In genomic region chr3:111943533-111943932, GRCh38 we compare ENCODE assay signal across 21 cellular contexts. TPM values are rescaled to one million over a fixed set of nuclear protein-coding genes. Genes with fewer than 3 reads are reported as not detected.
DNase-seq lines count a peak whose midpoint lies in the region; ATAC-seq, FAIRE-seq and TF ChIP-seq lines count a peak whose summit lies in the region.
"Had no signal": no experiment of that assay in that cellular context is flagged by ENCODE, and none has a peak within 500 bp of the region (broad histone marks: within the 10 kb centered on the region; RNA-seq: fewer than 3 reads in every experiment).

No MANE protein-coding gene starts in this region.

- H2AFZ ChIP-seq in HepG2 (ENCODE audit: low read length) (no peak overlapping the region), astrocyte (ENCODE audit: low read depth, low read length) (no peak overlapping the region)

- WGBS in HepG2 (ENCODE audit: low lambda C conversion rate): 95% methylated on average over 2 of the region's 2 CpGs
- 97% methylated on average over 2 of the region's 2 CpGs for WGBS in right lobe of liver (ENCODE audit: insufficient coverage, low coverage, low lambda C conversion rate, missing lambda C conversion rate)
- 64 to 90% methylated on average over 2 of the region's 2 CpGs for WGBS in esophagus squamous epithelium, 2 donors
- 92 to 99% (median 98%) methylated on average over 2 of the region's 2 CpGs for WGBS in psoas muscle, 3 donors

- H3K9me3 ChIP-seq in HepG2 (ENCODE audit: low read length): no peaks in the 10 kb centered on the region
- no peaks in the 10 kb centered on the region for H3K9me3 ChIP-seq in right lobe of liver
- no peaks in the 10 kb centered on the region for H3K9me3 ChIP-seq in astrocyte (ENCODE audit: insufficient read depth, low read depth, low read length)
- H3K9me3 ChIP-seq in esophagus squamous epithelium: no peaks in the 10 kb centered on the region
- no peaks in the 10 kb centered on the region for H3K9me3 ChIP-seq in psoas muscle
- H3K9me3 ChIP-seq: SJSA1 had no signal

- H3K4me1 ChIP-seq in HepG2 (ENCODE audit: insufficient read depth, low read length) (no peaks in the 10 kb centered on the region), right lobe of liver (no peaks in the 10 kb centered on the region), astrocyte (ENCODE audit: insufficient read depth, low read length) (peaks cover 3% of the 10 kb centered on the region), esophagus squamous epithelium (peaks cover 0 to 5% (median 3%) of the 10 kb centered on the region in 3 donors), psoas muscle (no peaks in the 10 kb centered on the region)

- H3K27ac Mint-ChIP-seq in astrocyte (ENCODE audit: unreplicated experiment): no peak overlapping the region

- peaks cover 33% of the 10 kb centered on the region for H3K36me3 Mint-ChIP-seq in astrocyte (ENCODE audit: low read depth, unreplicated experiment)

- H3K27me3 Mint-ChIP-seq in astrocyte (ENCODE audit: low read depth, unreplicated experiment): peaks cover 2% of the 10 kb centered on the region

- TF ChIP-seq EP300 in HepG2 (IDR thresholded peaks at IDR 0.05; ENCODE audit: low read depth in 2 of 2, low read length in 2 of 2) (no peak), HepG2 (CRISPR knock-in tag; IDR thresholded peaks at IDR 0.05; ENCODE audit: borderline replicate concordance) (no peak)

- H3K4me3 ChIP-seq in HepG2 (replicated peaks in 1 of 3; ENCODE audit: insufficient read depth in 1 of 3, low read depth in 2 of 3, low read length in 3 of 3) (no peak overlapping the region), right lobe of liver (no peak overlapping the region), astrocyte (ENCODE audit: insufficient read depth, low read depth, low read length) (no peak overlapping the region), esophagus squamous epithelium (no peak overlapping the region), psoas muscle (no peak overlapping the region)
- H3K4me3 ChIP-seq: SJSA1 had no signal

- no peak overlapping the region for H3K4me2 ChIP-seq in HepG2 (ENCODE audit: low read depth, low read length)
- H3K4me2 ChIP-seq in astrocyte (ENCODE audit: low read length): no peak overlapping the region

- TF ChIP-seq POLR2A in HepG2 (IDR thresholded peaks at IDR 0.05; ENCODE audit: insufficient read depth in 1 of 2, low read depth in 2 of 2, low read length in 2 of 2) (no peak), right lobe of liver (IDR thresholded peaks at IDR 0.05) (no peak), esophagus squamous epithelium (IDR thresholded peaks at IDR 0.05) (no peak)

- H3K79me2 ChIP-seq in HepG2 (ENCODE audit: insufficient read depth, low read length) (no peaks in the 10 kb centered on the region), astrocyte (ENCODE audit: insufficient read depth, low read length) (peaks cover 7% of the 10 kb centered on the region)

- peaks cover 10% of the 10 kb centered on the region for H3K4me1 Mint-ChIP-seq in astrocyte (ENCODE audit: low read depth, unreplicated experiment)

- TF ChIP-seq RAD21 in HepG2 (CRISPR knock-in tag; IDR thresholded peaks at IDR 0.05): no peak

- POLR2A ChIA-PET in HepG2 (lab: Yijun Ruan, JAX): no interaction called here

- H3K4me3 Mint-ChIP-seq in astrocyte (ENCODE audit: unreplicated experiment): no peak overlapping the region

- intact Hi-C loops in HepG2 (cut with micrococcal nuclease; ENCODE audit: unreplicated experiment) (no loop called here), right lobe of liver (cut with DNase I) (no loop called here), esophagus squamous epithelium (cut with DNase I) (no loop called here), psoas muscle (cut with DNase I) (loop anchor here in 1 of 2 donors (5.0 kb wide), 1 partner anchor 46 kb away; no protein-coding TSS in a partner anchor)

- TF ChIP-seq CTCF in HepG2 (CRISPR knock-in tag; IDR thresholded peaks at IDR 0.05): no peak
- no peak for TF ChIP-seq CTCF in right lobe of liver (IDR thresholded peaks at IDR 0.05)
- no peak for TF ChIP-seq CTCF in astrocyte (IDR thresholded peaks at IDR 0.05; ENCODE audit: insufficient read depth, low read depth, low read length)
- no peak for TF ChIP-seq CTCF in esophagus squamous epithelium (IDR thresholded peaks at IDR 0.05)
- no peak for TF ChIP-seq CTCF in psoas muscle (IDR thresholded peaks at IDR 0.05)

- H3K9ac ChIP-seq in HepG2 (ENCODE audit: insufficient read depth, low read depth, low read length): no peak overlapping the region
- H3K9ac ChIP-seq in astrocyte (ENCODE audit: low read length): no peak overlapping the region

- in situ Hi-C loops in HepG2 (cut with HindIII; ENCODE audit: extremely low pct_ligation_motif_present, low pct_unique_long_range_greater_than_20kb): no loop called here

- no peaks in the 10 kb centered on the region for H3K27me3 ChIP-seq in HepG2 (ENCODE audit: control insufficient read depth in 1 of 2, insufficient read depth in 2 of 2, low read length in 2 of 2)
- no peaks in the 10 kb centered on the region for H3K27me3 ChIP-seq in right lobe of liver
- H3K27me3 ChIP-seq in astrocyte (ENCODE audit: insufficient read depth, low read length): no peaks in the 10 kb centered on the region
- H3K27me3 ChIP-seq in esophagus squamous epithelium: no peaks in the 10 kb centered on the region
- H3K27me3 ChIP-seq in psoas muscle (ENCODE audit: insufficient read depth in 3 of 3, low read length in 2 of 3): peaks cover 0 to 4% (median 0%) of the 10 kb centered on the region in 3 donors
- H3K27me3 ChIP-seq: SJSA1 had no signal

- ATAC-seq in HepG2 (no peak), right lobe of liver (no peak), GM18520 (IDR thresholded peaks at IDR 0.05; ENCODE audit: unreplicated experiment) (no peak), psoas muscle (no peak)

- H3K36me3 ChIP-seq in HepG2 (replicated peaks in 1 of 2; ENCODE audit: control insufficient read depth in 1 of 2, insufficient read depth in 2 of 2, low read length in 2 of 2): peaks cover 7 to 27% of the 10 kb centered on the region in 2 experiments; a peak in 2 of 5 replicates
- H3K36me3 ChIP-seq in right lobe of liver: peaks cover 0 to 45% (median 8%) of the 10 kb centered on the region in 4 donors
- H3K36me3 ChIP-seq in astrocyte (ENCODE audit: insufficient read depth, low read length): peaks cover 56% of the 10 kb centered on the region
- peaks cover 0 to 45% (median 5%) of the 10 kb centered on the region in 3 donors for H3K36me3 ChIP-seq in esophagus squamous epithelium
- peaks cover 0 to 12% of the 10 kb centered on the region in 2 donors for H3K36me3 ChIP-seq in psoas muscle (ENCODE audit: insufficient read depth in 1 of 2, low read depth in 1 of 2)

- BruUV-seq in HepG2 (replicated peaks; lab: Mats Ljungman, UMichigan): TSS peak; percentile 22

- no peaks in the 10 kb centered on the region for H3K9me3 Mint-ChIP-seq in astrocyte (ENCODE audit: unreplicated experiment)

- DNase-seq in HepG2 (ENCODE audit: low spot score): no peak
- no peak for DNase-seq in right lobe of liver
- DNase-seq in astrocyte (ENCODE audit: low read depth): no peak
- no peak for DNase-seq in esophagus squamous epithelium (lab: John Stamatoyannopoulos, UW)
- DNase-seq in psoas muscle: no peak
- no peak for DNase-seq in stimulated activated CD4-positive, alpha-beta T cell treated with anti-CD3 and anti-CD28 coated beads, Interleukin-4, amount 100 ng/mL, for 1 hour
- DNase-seq: 8988T; C1 segment of cervical spinal cord; DND-41; GF-D8; Karpas-422; NCI-H1105; NCI-H1930; NCI-H446 treated with DMSO at 0.1 percent for 48 hours; NK-92 treated with Interleukin-12 subunit alpha and Interleukin-12 subunit beta, amount 100 ng/mL, for 24 hours had no signal

- CTCF ChIA-PET in HepG2 (lab: Yijun Ruan, JAX; ENCODE audit: low intra/inter-chr PET ratio, low total read pairs): no interaction called here

- H3K27ac ChIP-seq in HepG2 (ENCODE audit: extremely low read length, insufficient read depth, low read length): no peak overlapping the region
- H3K27ac ChIP-seq in right lobe of liver: no peak overlapping the region
- H3K27ac ChIP-seq in astrocyte (ENCODE audit: low read depth, low read length): no peak overlapping the region
- H3K27ac ChIP-seq in esophagus squamous epithelium: no peak overlapping the region
- H3K27ac ChIP-seq in psoas muscle: no peak overlapping the region
- H3K27ac ChIP-seq: SJSA1 had no signal

- H4K20me1 ChIP-seq in HepG2 (ENCODE audit: insufficient read depth, low read length) (no peaks in the 10 kb centered on the region), astrocyte (ENCODE audit: insufficient read depth, low read length) (no peaks in the 10 kb centered on the region)

- no peak for FAIRE-seq in HepG2 (lab: Jason Lieb, UNC)
- peak; percentile 9 for FAIRE-seq in astrocyte (lab: Jason Lieb, UNC)
- peak; percentile 71 for FAIRE-seq in islet of Langerhans (lab: Jason Lieb, UNC)
- FAIRE-seq: GM12892 had no signal

RNA-seq across cellular contexts. Expression of gene ABHD10, which starts 35.3 kb away (rescaled TPM):
- total RNA-seq in HepG2 (2016; rRNA removed; fragmentation: Illumina TruSeq; extraction: Trizol) (50.2 and 84.8 TPM in 2 replicates), right lobe of liver (10 to 100 TPM; 16.7 to 25.2 (median 20.8) TPM), astrocyte (26.6 and 28.6 TPM in 2 replicates), esophagus squamous epithelium (10 to 100 TPM; 10.2 to 22.5 (median 13.1) TPM), psoas muscle (10 to 100 TPM in 3 of 4 donors, 1 to 10 TPM in 1; 8.2 to 17.1 (median 13.2) TPM)
- total RNA-seq in HepG2 (2016; cell fraction: cytosol; rRNA removed; fragmentation: Illumina TruSeq; extraction: Trizol; ENCODE audit: low read depth): 3.8 and 4.5 TPM in 2 replicates
- total RNA-seq in HepG2 (2016; cell fraction: insoluble cytoplasmic fraction; rRNA removed; fragmentation: Illumina TruSeq; extraction: Trizol): 50.2 and 84.9 TPM in 2 replicates
- 13.5 and 16.1 TPM in 2 replicates for total RNA-seq in HepG2 (2016; cell fraction: membrane; rRNA removed; fragmentation: Illumina TruSeq; extraction: Trizol)
- 27.8 and 30.5 TPM in 2 replicates for total RNA-seq in HepG2 (2016; cell fraction: nucleus; rRNA removed; fragmentation: Illumina TruSeq; extraction: Trizol)
- polyA plus RNA-seq in HepG2 (2011; rRNA removed) (16.7 and 22.8 TPM in 2 replicates), psoas muscle (10 to 100 TPM in 2 of 3 donors, 1 to 10 TPM in 1; 6.1 to 17.0 (median 12.9) TPM)
- 9.7 and 13.8 TPM in 2 replicates for polyA plus RNA-seq in HepG2 (2011; cell fraction: cytosol; rRNA removed)
- 7.1 and 8.8 TPM in 2 replicates for polyA plus RNA-seq in HepG2 (2011; cell fraction: nucleus; rRNA removed)
- 16.3 and 20.8 TPM in 2 replicates for polyA plus RNA-seq in HepG2 (2012)
- 2.6 and 3.0 TPM in 2 replicates for polyA plus RNA-seq in HepG2 (2016; cell fraction: cytosol; fragmentation: Illumina TruSeq; extraction: Trizol; ENCODE audit: low read depth)
- 62.4 and 64.2 TPM in 2 replicates for polyA plus RNA-seq in HepG2 (2016; cell fraction: insoluble cytoplasmic fraction; fragmentation: Illumina TruSeq; extraction: Trizol; ENCODE audit: low read depth)
- 7.6 and 8.6 TPM in 2 replicates for polyA plus RNA-seq in HepG2 (2016; cell fraction: membrane; fragmentation: Illumina TruSeq; extraction: Trizol; ENCODE audit: low read depth)
- polyA plus RNA-seq in HepG2 (2016; cell fraction: nucleus; fragmentation: Illumina TruSeq; extraction: Trizol; ENCODE audit: insufficient read depth, low read depth): 33.2 and 36.3 TPM in 2 replicates
- 18.4 and 19.3 TPM in 2 replicates for polyA minus RNA-seq in HepG2 (2011; rRNA and poly(A)+ RNA removed; ENCODE audit: low replicate concordance)
- polyA minus RNA-seq in HepG2 (2011; cell fraction: cytosol; rRNA and poly(A)+ RNA removed): 20.8 and 25.8 TPM in 2 replicates
- 22.8 and 24.7 TPM in 2 replicates for polyA minus RNA-seq in HepG2 (2011; cell fraction: nucleus; rRNA and poly(A)+ RNA removed)

RNA-seq across cellular contexts. Expression of gene TAGLN3, which starts 55.2 kb away (rescaled TPM):
- total RNA-seq in HepG2 (2016; rRNA removed; fragmentation: Illumina TruSeq; extraction: Trizol): 0.80 and 0.91 TPM in 2 replicates
- total RNA-seq in HepG2 (2016; cell fraction: cytosol; rRNA removed; fragmentation: Illumina TruSeq; extraction: Trizol; ENCODE audit: low read depth): 0.40 and 0.71 TPM in 2 replicates
- 0.43 and 0.77 TPM in 2 replicates for total RNA-seq in HepG2 (2016; cell fraction: insoluble cytoplasmic fraction; rRNA removed; fragmentation: Illumina TruSeq; extraction: Trizol)
- 0.34 and 0.86 TPM in 2 replicates for total RNA-seq in HepG2 (2016; cell fraction: membrane; rRNA removed; fragmentation: Illumina TruSeq; extraction: Trizol)
- not detected in 2 replicates for total RNA-seq in HepG2 (2016; cell fraction: nucleus; rRNA removed; fragmentation: Illumina TruSeq; extraction: Trizol)
- 0.51 and 0.60 TPM in 2 replicates for polyA plus RNA-seq in HepG2 (2011; rRNA removed)
- 0.35 and 0.43 TPM in 2 replicates for polyA plus RNA-seq in HepG2 (2011; cell fraction: cytosol; rRNA removed)
- 0.45 and 0.47 TPM in 2 replicates for polyA plus RNA-seq in HepG2 (2011; cell fraction: nucleus; rRNA removed)
- not detected in 2 replicates for polyA plus RNA-seq in HepG2 (2012)
- 0.47 and 0.54 TPM in 2 replicates for polyA plus RNA-seq in HepG2 (2016; cell fraction: cytosol; fragmentation: Illumina TruSeq; extraction: Trizol; ENCODE audit: low read depth)
- polyA plus RNA-seq in HepG2 (2016; cell fraction: insoluble cytoplasmic fraction; fragmentation: Illumina TruSeq; extraction: Trizol; ENCODE audit: low read depth): 0.81 and 0.86 TPM in 2 replicates
- polyA plus RNA-seq in HepG2 (2016; cell fraction: membrane; fragmentation: Illumina TruSeq; extraction: Trizol; ENCODE audit: low read depth): 0.52 and 0.73 TPM in 2 replicates
- polyA plus RNA-seq in HepG2 (2016; cell fraction: nucleus; fragmentation: Illumina TruSeq; extraction: Trizol; ENCODE audit: insufficient read depth, low read depth): 0.87 TPM in 1 of 2 replicates, not detected in the other
- 0.44 TPM in 1 of 2 replicates, not detected in the other for polyA minus RNA-seq in HepG2 (2011; rRNA and poly(A)+ RNA removed; ENCODE audit: low replicate concordance)
- polyA minus RNA-seq in HepG2 (2011; cell fraction: cytosol; rRNA and poly(A)+ RNA removed): not detected in 2 replicates
- polyA minus RNA-seq in HepG2 (2011; cell fraction: nucleus; rRNA and poly(A)+ RNA removed): not detected in 2 replicates
- total RNA-seq in right lobe of liver: not detected
- 7.9 and 8.7 TPM in 2 replicates for total RNA-seq in astrocyte
- not detected for total RNA-seq in esophagus squamous epithelium
- not detected for total RNA-seq in psoas muscle
- under 1 TPM in 2 of 3 donors, not detected in 1; 0.21 to 0.66 TPM for polyA plus RNA-seq in psoas muscle
- total RNA-seq: H4, OCI-LY7, SJSA1 had no signal
